In the genomic region with DNA sequence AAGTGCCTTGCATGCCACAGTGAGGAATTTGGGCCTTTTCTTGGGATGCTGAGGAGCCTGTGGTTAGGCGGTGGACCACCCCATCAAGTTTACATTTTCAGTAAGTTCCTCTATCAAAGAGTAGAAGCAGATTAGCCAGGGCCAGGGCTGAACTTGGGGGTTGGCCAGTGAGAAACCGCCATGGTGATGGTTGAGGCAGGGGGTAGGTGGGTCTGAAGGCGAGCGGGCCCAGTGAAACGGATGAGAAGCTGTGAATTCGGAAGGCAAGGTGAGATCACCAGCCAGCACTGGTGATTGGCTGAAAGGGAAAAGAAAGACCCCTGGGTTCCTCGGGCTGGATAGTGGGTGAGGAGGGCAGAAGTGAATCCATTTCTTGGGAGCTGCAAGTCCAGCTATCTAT, we compare ENCODE assay signal across 35 cellular contexts.
"Had no signal": no experiment of that assay in that cellular context is flagged by ENCODE, and none has a peak within 500 bp of the region (broad histone marks: within the 10 kb centered on the region; RNA-seq: fewer than 3 reads in every experiment).

No MANE protein-coding gene starts in this region.

- H3K4me3 ChIP-seq: adrenal gland, body of pancreas, breast epithelium had no signal

- H3K27ac ChIP-seq: adrenal gland, body of pancreas, brain microvascular endothelial cell, breast epithelium, VCaP had no signal

- H3K36me3 ChIP-seq: adrenal gland, brain microvascular endothelial cell, breast epithelium had no signal

- H3K4me1 ChIP-seq: adrenal gland, body of pancreas, breast epithelium had no signal

- H3K9me3 Mint-ChIP-seq: activated B cell treated with CpG ODN at 0.5 μM for 24 hours; activated CD4-positive, alpha-beta memory T cell treated with anti-CD3 and anti-CD28 coated beads for 36 hours; activated CD4-positive, alpha-beta T cell treated with anti-CD3 and anti-CD28 coated beads, Interleukin-2, amount 10 ng/mL, durations not matched to agents 24 days and 14 days; activated CD8-positive, alpha-beta T cell treated with anti-CD3 and anti-CD28 coated beads for 36 hours; activated naive CD4-positive, alpha-beta T cell treated with anti-CD3 and anti-CD28 coated beads for 36 hours; activated naive CD8-positive, alpha-beta T cell treated with anti-CD3 and anti-CD28 coated beads for 36 hours; activated T-cell treated with anti-CD3 and anti-CD28 coated beads, Interleukin-2, amount 50 U/mL, for 4 hours; activated T-helper 1 cell treated with anti-CD3 and anti-CD28 coated beads, Interleukin-12 subunit alpha, Interleukin-12 subunit beta, Interleukin-2, Interleukin-4 antibody, amounts not matched to agents 30 ng/mL and 10 ng/mL and 1 ng/mL, durations not matched to agents 14 hours and 24 hours and 36 hours; T-cell; T-helper 1 cell treated with Interleukin-12 subunit alpha and Interleukin-12 subunit beta and Interleukin-4 antibody, amounts not matched to agents 30 μg/mL and 1 μg/mL, for 36 hours; T-helper 2 cell treated with Interferon-gamma antibody and Interleukin-4, amounts not matched to agents 5 μg/mL and 100 μg/mL, for 36 hours had no signal

- H3K4me1 Mint-ChIP-seq: activated B cell treated with CpG ODN at 0.5 μM for 24 hours; activated CD4-positive, alpha-beta T cell treated with anti-CD3 and anti-CD28 coated beads, Interleukin-2, amount 10 ng/mL, durations not matched to agents 24 days and 14 days; activated naive CD8-positive, alpha-beta T cell treated with anti-CD3 and anti-CD28 coated beads for 36 hours; activated T-helper 17 cell treated with anti-CD3 and anti-CD28 coated beads, Interleukin-2, amount 50 U/mL, for 72 hours; T-cell had no signal

- H3K27me3 ChIP-seq: adrenal gland, body of pancreas, brain microvascular endothelial cell, breast epithelium had no signal

- ATAC-seq: activated CD8-positive, alpha-beta T cell treated with anti-CD3 and anti-CD28 coated beads for 36 hours; activated naive CD4-positive, alpha-beta T cell treated with anti-CD3 and anti-CD28 coated beads, Interleukin-2, amount 50 U/mL, for 72 hours; activated T-cell treated with anti-CD3 and anti-CD28 coated beads, Interleukin-2, amount 50 U/mL, for 4 hours; activated T-cell treated with anti-CD3 and anti-CD28 coated beads, Interleukin-2, amount 50 U/mL, for 72 hours; activated T-helper 17 cell treated with anti-CD3 and anti-CD28 coated beads, Interleukin-2, amount 50 U/mL, for 72 hours; body of pancreas; T-cell had no signal

- H3K36me3 Mint-ChIP-seq: activated CD4-positive, alpha-beta memory T cell treated with anti-CD3 and anti-CD28 coated beads for 36 hours; activated naive CD4-positive, alpha-beta T cell treated with anti-CD3 and anti-CD28 coated beads, Interleukin-2, amount 50 U/mL, for 72 hours; activated naive CD8-positive, alpha-beta T cell treated with anti-CD3 and anti-CD28 coated beads for 36 hours; T-cell had no signal

- H3K4me3 Mint-ChIP-seq: activated B cell treated with CpG ODN at 0.5 μM for 24 hours; activated CD4-positive, alpha-beta memory T cell treated with anti-CD3 and anti-CD28 coated beads for 36 hours; activated CD4-positive, alpha-beta T cell treated with anti-CD3 and anti-CD28 coated beads, Interleukin-2, amount 10 ng/mL, durations not matched to agents 24 days and 14 days; activated CD8-positive, alpha-beta T cell treated with anti-CD3 and anti-CD28 coated beads for 36 hours; activated naive CD4-positive, alpha-beta T cell treated with anti-CD3 and anti-CD28 coated beads for 36 hours; activated naive CD8-positive, alpha-beta T cell treated with anti-CD3 and anti-CD28 coated beads for 36 hours; activated T-cell treated with anti-CD3 and anti-CD28 coated beads, Interleukin-2, amount 50 U/mL, for 4 hours; activated T-cell treated with anti-CD3 and anti-CD28 coated beads, Interleukin-2, amount 50 U/mL, for 72 hours; activated T-helper 1 cell treated with anti-CD3 and anti-CD28 coated beads, Interleukin-12 subunit alpha, Interleukin-12 subunit beta, Interleukin-2, Interleukin-4 antibody, amounts not matched to agents 30 ng/mL and 10 ng/mL and 1 ng/mL, durations not matched to agents 14 hours and 24 hours and 36 hours; activated T-helper 17 cell treated with anti-CD3 and anti-CD28 coated beads, Interleukin-2, amount 50 U/mL, for 72 hours; T-cell; T-helper 1 cell treated with Interleukin-12 subunit alpha and Interleukin-12 subunit beta and Interleukin-4 antibody, amounts not matched to agents 30 μg/mL and 1 μg/mL, for 36 hours; T-helper 2 cell treated with Interferon-gamma antibody and Interleukin-4, amounts not matched to agents 5 μg/mL and 100 μg/mL, for 36 hours had no signal

- DNase-seq: activated B cell treated with CpG ODN at 0.5 μM for 24 hours; activated CD4-positive, alpha-beta memory T cell treated with anti-CD3 and anti-CD28 coated beads for 36 hours; activated CD4-positive, alpha-beta T cell treated with anti-CD3 and anti-CD28 coated beads for 4 hours; activated CD4-positive, alpha-beta T cell treated with anti-CD3 and anti-CD28 coated beads, Interleukin-2, amount 10 ng/mL, durations not matched to agents 24 days and 14 days; activated CD4-positive, alpha-beta T cell treated with anti-CD3 and anti-CD28 coated beads, Interleukin-2, amount 50 U/mL, for 1 hour; activated CD4-positive, alpha-beta T cell treated with anti-CD3 and anti-CD28 coated beads, Interleukin-2, amount 50 U/mL, for 4 hours; activated CD4-positive, CD25-positive, alpha-beta regulatory T cell treated with anti-CD3 and anti-CD28 coated beads, Interleukin-2, amount 50 U/mL, for 72 hours; activated CD8-positive, alpha-beta memory T cell treated with anti-CD3 and anti-CD28 coated beads, Interleukin-2, amount 50 U/mL, for 4 hours; activated CD8-positive, alpha-beta T cell treated with anti-CD3 and anti-CD28 coated beads for 36 hours; activated effector memory CD4-positive, alpha-beta T cell treated with anti-CD3 and anti-CD28 coated beads, Interleukin-2, amount 50 U/mL, for 16 hours; activated gamma-delta T cell treated with Interleukin-2 at 50 U/mL for 16 hours; activated naive CD4-positive, alpha-beta T cell; activated naive CD4-positive, alpha-beta T cell treated with anti-CD3 and anti-CD28 coated beads for 36 hours; activated naive CD4-positive, alpha-beta T cell treated with anti-CD3 and anti-CD28 coated beads, Interleukin-2, amount 50 U/mL, for 16 hours; activated naive CD8-positive, alpha-beta T cell treated with anti-CD3 and anti-CD28 coated beads for 36 hours; activated T-cell treated with anti-CD3 and anti-CD28 coated beads for 4 hours; activated T-cell treated with anti-CD3 and anti-CD28 coated beads, Interleukin-2, amount 50 U/mL, for 1 hour; activated T-cell treated with anti-CD3 and anti-CD28 coated beads, Interleukin-2, amount 50 U/mL, for 4 hours; activated T-cell treated with anti-CD3 and anti-CD28 coated beads, Interleukin-2, amount 50 U/mL, for 72 hours; adrenal gland; amniotic stem cell; aorta; body of pancreas; brain microvascular endothelial cell; central memory CD4-positive, alpha-beta T cell; T-cell; T-helper 2 cell; T-helper 9 cell had no signal

- H3K9me3 ChIP-seq: adrenal gland, body of pancreas, breast epithelium had no signal

- H3K27ac Mint-ChIP-seq: activated B cell treated with CpG ODN at 0.5 μM for 24 hours; activated CD4-positive, alpha-beta memory T cell treated with anti-CD3 and anti-CD28 coated beads for 36 hours; activated CD4-positive, alpha-beta T cell treated with anti-CD3 and anti-CD28 coated beads, Interleukin-2, amount 10 ng/mL, durations not matched to agents 24 days and 14 days; activated CD8-positive, alpha-beta T cell treated with anti-CD3 and anti-CD28 coated beads for 36 hours; activated naive CD4-positive, alpha-beta T cell treated with anti-CD3 and anti-CD28 coated beads for 36 hours; activated naive CD4-positive, alpha-beta T cell treated with anti-CD3 and anti-CD28 coated beads, Interleukin-2, amount 50 U/mL, for 72 hours; activated naive CD8-positive, alpha-beta T cell treated with anti-CD3 and anti-CD28 coated beads for 36 hours; activated T-cell treated with anti-CD3 and anti-CD28 coated beads, Interleukin-2, amount 50 U/mL, for 72 hours; activated T-helper 1 cell treated with anti-CD3 and anti-CD28 coated beads, Interleukin-12 subunit alpha, Interleukin-12 subunit beta, Interleukin-2, Interleukin-4 antibody, amounts not matched to agents 30 ng/mL and 10 ng/mL and 1 ng/mL, durations not matched to agents 14 hours and 24 hours and 36 hours; activated T-helper 17 cell treated with anti-CD3 and anti-CD28 coated beads, Interleukin-2, amount 50 U/mL, for 72 hours; T-cell; T-helper 1 cell treated with Interleukin-12 subunit alpha and Interleukin-12 subunit beta and Interleukin-4 antibody, amounts not matched to agents 30 μg/mL and 1 μg/mL, for 36 hours; T-helper 2 cell treated with Interferon-gamma antibody and Interleukin-4, amounts not matched to agents 5 μg/mL and 100 μg/mL, for 36 hours had no signal
